ENCODE assay signal across 1 cellular context in genomic region chr5:167708449-167708848, GRCh38.
TF ChIP-seq lines count a peak whose summit lies in the region.

No MANE protein-coding gene starts in this region.

TF ChIP-seq in H1, 55 proteins besides CTCF, POLR2A, EP300 and RAD21 (continued from another document):
- TF ChIP-seq, protein P1, sequence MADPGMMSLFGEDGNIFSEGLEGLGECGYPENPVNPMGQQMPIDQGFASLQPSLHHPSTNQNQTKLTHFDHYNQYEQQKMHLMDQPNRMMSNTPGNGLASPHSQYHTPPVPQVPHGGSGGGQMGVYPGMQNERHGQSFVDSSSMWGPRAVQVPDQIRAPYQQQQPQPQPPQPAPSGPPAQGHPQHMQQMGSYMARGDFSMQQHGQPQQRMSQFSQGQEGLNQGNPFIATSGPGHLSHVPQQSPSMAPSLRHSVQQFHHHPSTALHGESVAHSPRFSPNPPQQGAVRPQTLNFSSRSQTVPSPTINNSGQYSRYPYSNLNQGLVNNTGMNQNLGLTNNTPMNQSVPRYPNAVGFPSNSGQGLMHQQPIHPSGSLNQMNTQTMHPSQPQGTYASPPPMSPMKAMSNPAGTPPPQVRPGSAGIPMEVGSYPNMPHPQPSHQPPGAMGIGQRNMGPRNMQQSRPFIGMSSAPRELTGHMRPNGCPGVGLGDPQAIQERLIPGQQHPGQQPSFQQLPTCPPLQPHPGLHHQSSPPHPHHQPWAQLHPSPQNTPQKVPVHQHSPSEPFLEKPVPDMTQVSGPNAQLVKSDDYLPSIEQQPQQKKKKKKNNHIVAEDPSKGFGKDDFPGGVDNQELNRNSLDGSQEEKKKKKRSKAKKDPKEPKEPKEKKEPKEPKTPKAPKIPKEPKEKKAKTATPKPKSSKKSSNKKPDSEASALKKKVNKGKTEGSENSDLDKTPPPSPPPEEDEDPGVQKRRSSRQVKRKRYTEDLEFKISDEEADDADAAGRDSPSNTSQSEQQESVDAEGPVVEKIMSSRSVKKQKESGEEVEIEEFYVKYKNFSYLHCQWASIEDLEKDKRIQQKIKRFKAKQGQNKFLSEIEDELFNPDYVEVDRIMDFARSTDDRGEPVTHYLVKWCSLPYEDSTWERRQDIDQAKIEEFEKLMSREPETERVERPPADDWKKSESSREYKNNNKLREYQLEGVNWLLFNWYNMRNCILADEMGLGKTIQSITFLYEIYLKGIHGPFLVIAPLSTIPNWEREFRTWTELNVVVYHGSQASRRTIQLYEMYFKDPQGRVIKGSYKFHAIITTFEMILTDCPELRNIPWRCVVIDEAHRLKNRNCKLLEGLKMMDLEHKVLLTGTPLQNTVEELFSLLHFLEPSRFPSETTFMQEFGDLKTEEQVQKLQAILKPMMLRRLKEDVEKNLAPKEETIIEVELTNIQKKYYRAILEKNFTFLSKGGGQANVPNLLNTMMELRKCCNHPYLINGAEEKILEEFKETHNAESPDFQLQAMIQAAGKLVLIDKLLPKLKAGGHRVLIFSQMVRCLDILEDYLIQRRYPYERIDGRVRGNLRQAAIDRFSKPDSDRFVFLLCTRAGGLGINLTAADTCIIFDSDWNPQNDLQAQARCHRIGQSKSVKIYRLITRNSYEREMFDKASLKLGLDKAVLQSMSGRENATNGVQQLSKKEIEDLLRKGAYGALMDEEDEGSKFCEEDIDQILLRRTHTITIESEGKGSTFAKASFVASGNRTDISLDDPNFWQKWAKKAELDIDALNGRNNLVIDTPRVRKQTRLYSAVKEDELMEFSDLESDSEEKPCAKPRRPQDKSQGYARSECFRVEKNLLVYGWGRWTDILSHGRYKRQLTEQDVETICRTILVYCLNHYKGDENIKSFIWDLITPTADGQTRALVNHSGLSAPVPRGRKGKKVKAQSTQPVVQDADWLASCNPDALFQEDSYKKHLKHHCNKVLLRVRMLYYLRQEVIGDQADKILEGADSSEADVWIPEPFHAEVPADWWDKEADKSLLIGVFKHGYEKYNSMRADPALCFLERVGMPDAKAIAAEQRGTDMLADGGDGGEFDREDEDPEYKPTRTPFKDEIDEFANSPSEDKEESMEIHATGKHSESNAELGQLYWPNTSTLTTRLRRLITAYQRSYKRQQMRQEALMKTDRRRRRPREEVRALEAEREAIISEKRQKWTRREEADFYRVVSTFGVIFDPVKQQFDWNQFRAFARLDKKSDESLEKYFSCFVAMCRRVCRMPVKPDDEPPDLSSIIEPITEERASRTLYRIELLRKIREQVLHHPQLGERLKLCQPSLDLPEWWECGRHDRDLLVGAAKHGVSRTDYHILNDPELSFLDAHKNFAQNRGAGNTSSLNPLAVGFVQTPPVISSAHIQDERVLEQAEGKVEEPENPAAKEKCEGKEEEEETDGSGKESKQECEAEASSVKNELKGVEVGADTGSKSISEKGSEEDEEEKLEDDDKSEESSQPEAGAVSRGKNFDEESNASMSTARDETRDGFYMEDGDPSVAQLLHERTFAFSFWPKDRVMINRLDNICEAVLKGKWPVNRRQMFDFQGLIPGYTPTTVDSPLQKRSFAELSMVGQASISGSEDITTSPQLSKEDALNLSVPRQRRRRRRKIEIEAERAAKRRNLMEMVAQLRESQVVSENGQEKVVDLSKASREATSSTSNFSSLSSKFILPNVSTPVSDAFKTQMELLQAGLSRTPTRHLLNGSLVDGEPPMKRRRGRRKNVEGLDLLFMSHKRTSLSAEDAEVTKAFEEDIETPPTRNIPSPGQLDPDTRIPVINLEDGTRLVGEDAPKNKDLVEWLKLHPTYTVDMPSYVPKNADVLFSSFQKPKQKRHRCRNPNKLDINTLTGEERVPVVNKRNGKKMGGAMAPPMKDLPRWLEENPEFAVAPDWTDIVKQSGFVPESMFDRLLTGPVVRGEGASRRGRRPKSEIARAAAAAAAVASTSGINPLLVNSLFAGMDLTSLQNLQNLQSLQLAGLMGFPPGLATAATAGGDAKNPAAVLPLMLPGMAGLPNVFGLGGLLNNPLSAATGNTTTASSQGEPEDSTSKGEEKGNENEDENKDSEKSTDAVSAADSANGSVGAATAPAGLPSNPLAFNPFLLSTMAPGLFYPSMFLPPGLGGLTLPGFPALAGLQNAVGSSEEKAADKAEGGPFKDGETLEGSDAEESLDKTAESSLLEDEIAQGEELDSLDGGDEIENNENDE (IDR thresholded peaks at IDR 0.05; ENCODE audit: insufficient replicate concordance, low read length): no peak
- no peak for TF ChIP-seq SP2 (IDR thresholded peaks at IDR 0.05; ENCODE audit: low read length)
- no peak for TF ChIP-seq RFX5 (IDR thresholded peaks at IDR 0.05; ENCODE audit: borderline replicate concordance, low read depth, low read length)
- no peak for TF ChIP-seq BACH1 (IDR thresholded peaks at IDR 0.05; ENCODE audit: low read length)
- no peak for TF ChIP-seq SP1 (IDR thresholded peaks at IDR 0.05; ENCODE audit: low read depth, low read length)
- TF ChIP-seq, protein P2, sequence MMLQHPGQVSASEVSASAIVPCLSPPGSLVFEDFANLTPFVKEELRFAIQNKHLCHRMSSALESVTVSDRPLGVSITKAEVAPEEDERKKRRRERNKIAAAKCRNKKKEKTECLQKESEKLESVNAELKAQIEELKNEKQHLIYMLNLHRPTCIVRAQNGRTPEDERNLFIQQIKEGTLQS (IDR thresholded peaks at IDR 0.05; ENCODE audit: insufficient read depth, low read depth, low read length): no peak
- TF ChIP-seq JUN (IDR thresholded peaks at IDR 0.05; ENCODE audit: low read depth, low read length): no peak
- TF ChIP-seq EGR1 (IDR thresholded peaks at IDR 0.05; ENCODE audit: borderline replicate concordance, low read depth, low read length): no peak
- no peak for TF ChIP-seq SIRT6 (IDR thresholded peaks at IDR 0.05; ENCODE audit: low read length)
- no peak for TF ChIP-seq POU5F1 (IDR thresholded peaks at IDR 0.05; ENCODE audit: low read depth, low read length)
- TF ChIP-seq KDM5A (IDR thresholded peaks at IDR 0.05; ENCODE audit: low read length): no peak
- no peak for TF ChIP-seq GTF2F1 (IDR thresholded peaks at IDR 0.05; ENCODE audit: borderline replicate concordance, low read depth, low read length)
